6 cellular contexts compared by ENCODE assay signal in genomic region chr12:64785816-64786215, GRCh38. TPM values are rescaled to one million over a fixed set of nuclear protein-coding genes. Genes with fewer than 3 reads are reported as not detected.
"Had no signal": no experiment of that assay in that cellular context is flagged by ENCODE, and none has a peak within 500 bp of the region (broad histone marks: within the 10 kb centered on the region; RNA-seq: fewer than 3 reads in every experiment).

No MANE protein-coding gene starts in this region.

- H3K27ac ChIP-seq: HL-60 had no signal

- FAIRE-seq: HepG2, HTR-8/SVneo had no signal

- DNase-seq: IMR-90, KBM-7 had no signal

- H3K4me3 Mint-ChIP-seq: IgD-negative memory B cell had no signal

- H3K27ac Mint-ChIP-seq: IgD-negative memory B cell had no signal

- ATAC-seq: HepG2 had no signal

RNA-seq across cellular contexts. Expression of gene TBC1D30, which starts 38.6 kb away (rescaled TPM):
- polyA plus RNA-seq: IgD-negative memory B cell had no signal
